ENCODE assay signal across 1 cellular context in genomic region chr2:108533832-108534576, GRCh38.
TF ChIP-seq lines count a peak whose summit lies in the region.

Gene LIMS1 (plus strand): TSS chr2:108534470. CDS start chr2:108534563, 93 bp downstream.

TF ChIP-seq in HepG2, 621 proteins besides CTCF, POLR2A, EP300 and RAD21 (continued from another document and continues in another):
- peak; percentile 64 for TF ChIP-seq RBM22 (optimal IDR thresholded peaks at IDR 0.05; ENCODE audit: low read length)
- TF ChIP-seq LBX2 (CRISPR knock-in tag; IDR thresholded peaks at IDR 0.05; ENCODE audit: borderline replicate concordance) = peak; percentile 47; the same call in 1 of the 2 replicates
- TF ChIP-seq SNRNP70 (IDR thresholded peaks at IDR 0.05; ENCODE audit: low read depth, low read length) = no peak
- peak; percentile 74 for TF ChIP-seq CBX1 (IDR thresholded peaks at IDR 0.05; ENCODE audit: low read depth)
- TF ChIP-seq ZNF20 (CRISPR knock-in tag; IDR thresholded peaks at IDR 0.05) = peak; percentile 86; the same call in 1 of the 2 replicates
- peak; percentile 88 for TF ChIP-seq ZSCAN31 (CRISPR knock-in tag; IDR thresholded peaks at IDR 0.05; ENCODE audit: low read depth)
- no peak for TF ChIP-seq TBP (CRISPR knock-in tag; IDR thresholded peaks at IDR 0.05)
- peak; percentile 77; the same call in 1 of the 2 replicates for TF ChIP-seq YEATS2 (CRISPR knock-in tag; IDR thresholded peaks at IDR 0.05; ENCODE audit: borderline replicate concordance)
- 0 out of 2 replicates have a peak, but pooled peaks have one; percentile 78 for TF ChIP-seq ZNF354B (CRISPR knock-in tag; IDR thresholded peaks at IDR 0.05)
- peak; percentile 80 for TF ChIP-seq HNRNPLL (IDR thresholded peaks at IDR 0.05; ENCODE audit: low read depth, low read length, poor library complexity, severe bottlenecking)
- peak; percentile 84 for TF ChIP-seq ZNF781 (CRISPR knock-in tag; IDR thresholded peaks at IDR 0.05; ENCODE audit: borderline replicate concordance, not compliant biosample characterization)
- no peak; the same call in 1 of the 2 replicates for TF ChIP-seq ZBTB1 (CRISPR knock-in tag; IDR thresholded peaks at IDR 0.05; ENCODE audit: borderline replicate concordance)
- peak; percentile 77; the same call in 1 of the 2 replicates for TF ChIP-seq ZNF484 (CRISPR knock-in tag; IDR thresholded peaks at IDR 0.05; ENCODE audit: borderline replicate concordance, low read depth)
- TF ChIP-seq ZNF780A (CRISPR knock-in tag; IDR thresholded peaks at IDR 0.05) = 0 out of 2 replicates have a peak, but pooled peaks have one; percentile 63
- peak; percentile 80 for TF ChIP-seq TAF15 (IDR thresholded peaks at IDR 0.05; ENCODE audit: low read depth, low read length, poor library complexity, severe bottlenecking)
- TF ChIP-seq ZHX2 (IDR thresholded peaks at IDR 0.05; ENCODE audit: low read depth) = no peak
- peak; percentile 65; the same call in 1 of the 2 replicates for TF ChIP-seq ZHX2 (CRISPR knock-in tag; IDR thresholded peaks at IDR 0.05; ENCODE audit: borderline replicate concordance)
- TF ChIP-seq NRL (CRISPR knock-in tag; IDR thresholded peaks at IDR 0.05; ENCODE audit: borderline replicate concordance) = peak; percentile 84
- TF ChIP-seq MEF2D (CRISPR knock-in tag; IDR thresholded peaks at IDR 0.05) = peak; percentile 93
- peak; percentile 77; the same call in 1 of the 2 replicates for TF ChIP-seq ZBTB43 (CRISPR knock-in tag; conservative IDR thresholded peaks at IDR 0.05)
- TF ChIP-seq ZNF546 (CRISPR knock-in tag; conservative IDR thresholded peaks at IDR 0.05) = peak; percentile 94; the same call in 1 of the 2 replicates
- peak; percentile 76 for TF ChIP-seq XRCC5 (optimal IDR thresholded peaks at IDR 0.05; ENCODE audit: low read length)
- peak; percentile 74; the same call in 1 of the 2 replicates for TF ChIP-seq NFKBIZ (CRISPR knock-in tag; IDR thresholded peaks at IDR 0.05)
- TF ChIP-seq ZNF292 (CRISPR knock-in tag; IDR thresholded peaks at IDR 0.05; ENCODE audit: borderline replicate concordance, low read depth) = peak; percentile 83
- peak; percentile 55; the same call in 1 of the 2 replicates for TF ChIP-seq NCOA2 (CRISPR knock-in tag; IDR thresholded peaks at IDR 0.05)
- TF ChIP-seq JARID2 (CRISPR knock-in tag; IDR thresholded peaks at IDR 0.05; ENCODE audit: insufficient replicate concordance) = peak; percentile 89
- TF ChIP-seq ZIK1 (CRISPR knock-in tag; IDR thresholded peaks at IDR 0.05; ENCODE audit: borderline replicate concordance, low read depth) = peak; percentile 67; the same call in 1 of the 2 replicates
- TF ChIP-seq ZNF878 (CRISPR knock-in tag; IDR thresholded peaks at IDR 0.05) = peak; percentile 71; the same call in 1 of the 2 replicates
- TF ChIP-seq FOSL1 (CRISPR knock-in tag; IDR thresholded peaks at IDR 0.05; ENCODE audit: borderline replicate concordance) = no peak
- peak; percentile 2; the same call in 1 of the 2 replicates for TF ChIP-seq KDM5A (IDR thresholded peaks at IDR 0.05; ENCODE audit: borderline replicate concordance, low read length)
- peak; percentile 65; the same call in 1 of the 2 replicates for TF ChIP-seq ZC3H4 (CRISPR knock-in tag; IDR thresholded peaks at IDR 0.05; ENCODE audit: borderline replicate concordance)
- no peak for TF ChIP-seq NFAT5 (CRISPR knock-in tag; IDR thresholded peaks at IDR 0.05)
- TF ChIP-seq ZNF777 (CRISPR knock-in tag; IDR thresholded peaks at IDR 0.05) = peak; percentile 90
- peak; percentile 82; the same call in 1 of the 2 replicates for TF ChIP-seq ZNF558 (CRISPR knock-in tag; IDR thresholded peaks at IDR 0.05; ENCODE audit: borderline replicate concordance)
- TF ChIP-seq CCAR2 (optimal IDR thresholded peaks at IDR 0.05; ENCODE audit: low read depth, low read length) = no peak
- peak; percentile 41 for TF ChIP-seq ZNF746 (CRISPR knock-in tag; IDR thresholded peaks at IDR 0.05)
- TF ChIP-seq CBFB (CRISPR knock-in tag; IDR thresholded peaks at IDR 0.05) = peak; percentile 76
- peak in 1 of 2 experiments; percentile 63; a peak in 2 of 4 replicates for TF ChIP-seq ATF4 (CRISPR knock-in tag; IDR thresholded peaks at IDR 0.05)
- TF ChIP-seq NFE2 (CRISPR knock-in tag; IDR thresholded peaks at IDR 0.05) = no peak
- TF ChIP-seq ARID5B (CRISPR knock-in tag; IDR thresholded peaks at IDR 0.05) = peak; percentile 66
- TF ChIP-seq HNRNPH1 (optimal IDR thresholded peaks at IDR 0.05; ENCODE audit: low read depth, low read length) = peak; percentile 93
- peak; percentile 34; the same call in 1 of the 2 replicates for TF ChIP-seq ZNF256 (CRISPR knock-in tag; conservative IDR thresholded peaks at IDR 0.05)
- peak; percentile 37; the same call in 1 of the 2 replicates for TF ChIP-seq KLF12 (CRISPR knock-in tag; IDR thresholded peaks at IDR 0.05; ENCODE audit: borderline replicate concordance)
